In genomic region chr2:65382776-65383357, GRCh38 we compare ENCODE assay signal across 8 cellular contexts. TPM values are rescaled to one million over a fixed set of nuclear protein-coding genes. Genes with fewer than 3 reads are reported as not detected.
DNase-seq lines count a peak whose midpoint lies in the region; ATAC-seq and TF ChIP-seq lines count a peak whose summit lies in the region.

No MANE protein-coding gene starts in this region.

- peak; percentile 63 to 88 (median 70) for DNase-seq in NCI-H1417 (lab: John Stamatoyannopoulos, UW)
- DNase-seq in NCI-H1417 treated with DMSO at 0.1 percent for 48 hours (lab: John Stamatoyannopoulos, UW): no peak
- peak; percentile 50 for DNase-seq in NCI-H510A (lab: John Stamatoyannopoulos, UW)
- DNase-seq in activated CD8-positive, alpha-beta memory T cell treated with anti-CD3 and anti-CD28 coated beads, Interleukin-2, amount 50 U/mL, for 1 hour (ENCODE audit: extremely low read depth): peak; percentile 68
- DNase-seq in erythroblast (lab: John Stamatoyannopoulos, UW): peak; percentile 83 to 85
- peak; percentile 94 for DNase-seq in osteoblast (ENCODE audit: insufficient read length, low spot score, missing footprints)

- H3K27ac ChIP-seq in osteoblast (ENCODE audit: low read depth, low read length) (peak overlapping the region; percentile 85), thymus (ENCODE audit: low read depth) (peak overlapping the region; percentile 88)

- peaks cover 35% of the 10 kb centered on the region for H4K20me1 ChIP-seq in osteoblast (ENCODE audit: insufficient read depth, low read length)

- peak overlapping the region; percentile 66 for H3K4me2 ChIP-seq in osteoblast (ENCODE audit: insufficient read depth, low read length)

- peak; percentile 72 for ATAC-seq in HG02938 (IDR thresholded peaks at IDR 0.05; ENCODE audit: unreplicated experiment)

- no peak for TF ChIP-seq CTCF in osteoblast (IDR thresholded peaks at IDR 0.05; ENCODE audit: extremely low read depth, low read depth, low read length)

- H3K9me3 ChIP-seq in osteoblast (ENCODE audit: low read depth, low read length) (no peaks in the 10 kb centered on the region), thymus (ENCODE audit: control insufficient read depth) (no peaks in the 10 kb centered on the region)

- peaks cover 82% of the 10 kb centered on the region for H3K79me2 ChIP-seq in osteoblast (ENCODE audit: insufficient read depth, low read length)

- H3K36me3 ChIP-seq in osteoblast (ENCODE audit: insufficient read depth, low read length) (no peaks in the 10 kb centered on the region), thymus (ENCODE audit: control insufficient read depth, insufficient read depth) (no peaks in the 10 kb centered on the region)

- H3K27me3 ChIP-seq in osteoblast (ENCODE audit: insufficient read depth, low read length) (no peaks in the 10 kb centered on the region), thymus (ENCODE audit: control insufficient read depth, insufficient read depth) (no peaks in the 10 kb centered on the region)

- 4% methylated on average over 20 of the region's 20 CpGs for WGBS in thymus

- peak overlapping the region; percentile 44 for H3K4me3 ChIP-seq in osteoblast (ENCODE audit: insufficient read depth, low read length)
- peak overlapping the region; percentile 32 for H3K4me3 ChIP-seq in thymus (ENCODE audit: low read length)

- peak; percentile 22 for TF ChIP-seq POLR2A in erythroblast (IDR thresholded peaks at IDR 0.05; ENCODE audit: low read length)

- no peak overlapping the region for H2AFZ ChIP-seq in osteoblast (ENCODE audit: low read length)

- peaks cover 52% of the 10 kb centered on the region for H3K4me1 ChIP-seq in osteoblast (ENCODE audit: insufficient read depth, low read length)
- H3K4me1 ChIP-seq in thymus (ENCODE audit: control insufficient read depth, insufficient read depth, low read length): peaks cover 62% of the 10 kb centered on the region

RNA-seq across cellular contexts. Expression of gene SPRED2, which starts 49.5 kb away (rescaled TPM):
- 15.3 and 17.4 TPM in 2 replicates for total RNA-seq in osteoblast
- 17.0 TPM for polyA plus RNA-seq in thymus
